In genomic region chr22:39296981-39297489, GRCh38 we compare ENCODE assay signal across 16 cellular contexts. TPM values are rescaled to one million over a fixed set of nuclear protein-coding genes. Genes with fewer than 3 reads are reported as not detected.
A peak's percentile ranks its signal among the peaks of the same experiment; 100 is the strongest.
DNase-seq lines count a peak whose midpoint lies in the region; ATAC-seq, FAIRE-seq and TF ChIP-seq lines count a peak whose summit lies in the region.
"Had no signal": no experiment of that assay in that cellular context is flagged by ENCODE, and none has a peak within 500 bp of the region (broad histone marks: within the 10 kb centered on the region; RNA-seq: fewer than 3 reads in every experiment).

No MANE protein-coding gene starts in this region.

- H3K27me3 Mint-ChIP-seq in Caco-2 (ENCODE audit: insufficient read depth, unreplicated experiment): no peaks in the 10 kb centered on the region

- no TSS peak for BruUV-seq in Caco-2 (replicated peaks; lab: Mats Ljungman, UMichigan)

- H3K9me3 ChIP-seq in A549 (no peaks in the 10 kb centered on the region), RWPE2 (ENCODE audit: severe bottlenecking) (no peaks in the 10 kb centered on the region), left ventricle myocardium inferior (replicated peaks) (no peaks in the 10 kb centered on the region), pancreas (no peaks in the 10 kb centered on the region), Caco-2 (no peaks in the 10 kb centered on the region)
- H3K9me3 ChIP-seq: spleen had no signal

- intact Hi-C loops in left ventricle myocardium inferior (cut with micrococcal nuclease): no loop called here
- intact Hi-C loops in pancreas (cut with DNase I): loop anchor here in 1 of 3 donors (5.0 kb wide), 1 partner anchor 60 kb away; no protein-coding TSS in a partner anchor
- intact Hi-C loops in Caco-2 (cut with micrococcal nuclease; ENCODE audit: unreplicated experiment): no loop called here

- peak overlapping the region; percentile 78 to 88 for H3K27ac ChIP-seq in A549
- H3K27ac ChIP-seq in RWPE2 (ENCODE audit: poor library complexity, severe bottlenecking): peak overlapping the region; percentile 39
- H3K27ac ChIP-seq in left ventricle myocardium inferior (replicated peaks): peak overlapping the region; percentile 84
- peak overlapping the region; percentile 39 to 68 (median 60) for H3K27ac ChIP-seq in pancreas

- H3K4me3 ChIP-seq in A549 (no peak overlapping the region), RWPE2 (ENCODE audit: severe bottlenecking) (no peak overlapping the region), left ventricle myocardium inferior (no peak overlapping the region), pancreas (no peak overlapping the region), Caco-2 (ENCODE audit: low read depth, low read length) (no peak overlapping the region)
- H3K4me3 ChIP-seq: spleen had no signal

- no peak for TF ChIP-seq RAD21 in A549 (conservative IDR thresholded peaks at IDR 0.05 in 1 of 2, IDR thresholded peaks at IDR 0.05 in 1 of 2)

- H3K36me3 Mint-ChIP-seq in Caco-2 (ENCODE audit: insufficient read depth, unreplicated experiment): no peaks in the 10 kb centered on the region

- no peak for FAIRE-seq in A549 (lab: Jason Lieb, UNC)
- FAIRE-seq in pancreas (lab: Jason Lieb, UNC): no peak

- H3K4me1 Mint-ChIP-seq in Caco-2 (ENCODE audit: low read depth, unreplicated experiment): peaks cover 38% of the 10 kb centered on the region

- CTCF ChIA-PET in A549 (lab: Yijun Ruan, JAX): interaction anchor here (1.0 to 3.0 kb wide), 6 partner anchors 10 to 127 kb away, joined by 3 to 15 read pairs (median 6); partner anchors contain the start of gene PDGFB
- CTCF ChIA-PET in Caco-2 (lab: Charles Lee): no interaction called here

- POLR2A ChIA-PET in A549 (lab: Yijun Ruan, JAX) (interaction anchor here (0.7 kb wide), 1 partner anchor 59 kb away, joined by 3 read pairs; no protein-coding TSS in a partner anchor), Caco-2 (lab: Charles Lee) (no interaction called here)

- H3K27me3 ChIP-seq in RWPE2 (ENCODE audit: insufficient read depth, poor library complexity, severe bottlenecking): no peaks in the 10 kb centered on the region
- H3K27me3 ChIP-seq in left ventricle myocardium inferior (ENCODE audit: low read depth): no peaks in the 10 kb centered on the region
- H3K27me3 ChIP-seq in pancreas: no peaks in the 10 kb centered on the region
- H3K27me3 ChIP-seq in Caco-2 (replicated peaks; ENCODE audit: control insufficient read depth, insufficient read depth, low read length): no peaks in the 10 kb centered on the region
- H3K27me3 ChIP-seq: spleen had no signal

- 90% methylated on average over 2 of the region's 19 CpGs for WGBS in A549 (ENCODE audit: missing lambda C conversion rate)
- 45 to 66% methylated on average over 19 of the region's 19 CpGs for WGBS in pancreas, 2 donors

- ATAC-seq in A549 (no peak), RWPE2 (ENCODE audit: low read depth) (no peak), pancreas (peak in 1 of 4 donors; percentile 1), HG03039 (IDR thresholded peaks at IDR 0.05; ENCODE audit: unreplicated experiment) (no peak)
- ATAC-seq: effector memory CD8-positive, alpha-beta T cell had no signal

- TF ChIP-seq CTCF in A549 (IDR thresholded peaks at IDR 0.05): no peak
- no peak for TF ChIP-seq CTCF in RWPE2 (IDR thresholded peaks at IDR 0.05; ENCODE audit: poor library complexity, severe bottlenecking)
- TF ChIP-seq CTCF in left ventricle myocardium inferior (IDR thresholded peaks at IDR 0.05; ENCODE audit: borderline replicate concordance): no peak
- TF ChIP-seq CTCF in pancreas (IDR thresholded peaks at IDR 0.05): no peak
- no peak for TF ChIP-seq CTCF in Caco-2 (IDR thresholded peaks at IDR 0.05; ENCODE audit: insufficient read depth in 1 of 2, low read depth in 1 of 2, low read length in 1 of 2, severe bottlenecking in 1 of 2, unreplicated experiment in 1 of 2)

- H3K4me2 ChIP-seq in A549: peak overlapping the region; percentile 56

- DNase-seq in A549 (ENCODE audit: low read depth in 1 of 2, low spot score in 1 of 2): no peak
- no peak for DNase-seq in RWPE2 (ENCODE audit: low spot score)
- DNase-seq in left ventricle myocardium inferior: no peak
- DNase-seq in pancreas: peak in 3 of 6 donors; percentile 50 to 80 (median 75)
- no peak for DNase-seq in cerebellum (ENCODE audit: low spot score)
- DNase-seq in Caco-2: no peak
- DNase-seq in NOMO-1 treated with dmso at 0.1 percent for 144 hours (lab: John Stamatoyannopoulos, UW; ENCODE audit: unreplicated experiment): no peak
- DNase-seq: ACHN; activated CD4-positive, alpha-beta T cell treated with anti-CD3 and anti-CD28 coated beads, Interleukin-2, amount 50 U/mL, for 1 hour; Calu3; effector memory CD8-positive, alpha-beta T cell; foreskin melanocyte; NCI-H446 treated with DMSO at 0.1 percent for 48 hours; spleen; T1000 had no signal

- no peak for TF ChIP-seq POLR2A in A549 (IDR thresholded peaks at IDR 0.05; ENCODE audit: low read length)

- H3K36me3 ChIP-seq in RWPE2 (ENCODE audit: low read depth): no peaks in the 10 kb centered on the region
- H3K36me3 ChIP-seq in left ventricle myocardium inferior: no peaks in the 10 kb centered on the region
- no peaks in the 10 kb centered on the region for H3K36me3 ChIP-seq in pancreas
- no peaks in the 10 kb centered on the region for H3K36me3 ChIP-seq in Caco-2 (ENCODE audit: control insufficient read depth, insufficient read depth, low read length)
- H3K36me3 ChIP-seq: spleen had no signal

- no peaks in the 10 kb centered on the region for H3K9me3 Mint-ChIP-seq in Caco-2 (ENCODE audit: unreplicated experiment)
- H3K9me3 Mint-ChIP-seq: effector memory CD8-positive, alpha-beta T cell had no signal

- H3K4me1 ChIP-seq in A549: peaks cover 72% of the 10 kb centered on the region
- H3K4me1 ChIP-seq in RWPE2 (ENCODE audit: insufficient read depth, poor library complexity, severe bottlenecking): peaks cover 13% of the 10 kb centered on the region
- H3K4me1 ChIP-seq in left ventricle myocardium inferior: peaks cover 62% of the 10 kb centered on the region
- peaks cover 11 to 22% (median 13%) of the 10 kb centered on the region in 3 donors for H3K4me1 ChIP-seq in pancreas
- H3K4me1 ChIP-seq in Caco-2: peaks cover 65% of the 10 kb centered on the region

- no peak for TF ChIP-seq EP300 in A549 (IDR thresholded peaks at IDR 0.05)

- no peak overlapping the region for H3K4me3 Mint-ChIP-seq in Caco-2 (ENCODE audit: unreplicated experiment)
- H3K4me3 Mint-ChIP-seq: effector memory CD8-positive, alpha-beta T cell had no signal

- H3K27ac Mint-ChIP-seq in Caco-2 (ENCODE audit: unreplicated experiment): no peak overlapping the region

TF ChIP-seq in A549, 52 proteins besides CTCF, POLR2A, EP300 and RAD21 (continues in another document):
- TF ChIP-seq NR3C1 (IDR thresholded peaks at IDR 0.05): no peak
- no peak for TF ChIP-seq BHLHE40 (IDR thresholded peaks at IDR 0.05; ENCODE audit: low read depth, low read length)
- TF ChIP-seq RCOR1 (IDR thresholded peaks at IDR 0.05; ENCODE audit: low read depth, low read length): no peak
- no peak for TF ChIP-seq SMC3 (IDR thresholded peaks at IDR 0.05)
- no peak for TF ChIP-seq PHF8 (IDR thresholded peaks at IDR 0.05; ENCODE audit: borderline replicate concordance, low read depth)
- TF ChIP-seq MAZ (IDR thresholded peaks at IDR 0.05; ENCODE audit: borderline replicate concordance, low read depth, low read length): no peak
- TF ChIP-seq MAFK (IDR thresholded peaks at IDR 0.05; ENCODE audit: partially characterized antibody): no peak
- TF ChIP-seq BCL3 (IDR thresholded peaks at IDR 0.05): no peak
- TF ChIP-seq SREBF2 (IDR thresholded peaks at IDR 0.05): no peak
- no peak for TF ChIP-seq RFX5 (IDR thresholded peaks at IDR 0.05)

RNA-seq across cellular contexts. Expression of gene RPL3, which starts 22.4 kb away (rescaled TPM):
- polyA plus RNA-seq in A549 (2011; rRNA removed) (1,852 and 1,921 TPM in 2 replicates), A549 (2017; fragmentation: RNase III; extraction: RNeasy Plus Mini Kit Qiagen cat#74134 plus additional on column Dnase treatment) (1,908 to 2,151 TPM (median 1,965 TPM) in 3 replicates), pancreas (1,000 to 10,000 TPM; 1,506 to 2,659 TPM)
- 3,052 and 3,485 TPM in 2 replicates for polyA plus RNA-seq in A549 (2012; cell fraction: cytosol; rRNA removed)
- polyA plus RNA-seq in A549 (2012; cell fraction: nucleus; rRNA removed): 1,995 and 2,105 TPM in 2 replicates
- polyA minus RNA-seq in A549 (2011; rRNA and poly(A)+ RNA removed): 1,682 and 1,944 TPM in 2 replicates
- total RNA-seq in left ventricle myocardium inferior (325 TPM), pancreas (1,000 to 10,000 TPM; 1,199 to 2,601 (median 1,706) TPM), cerebellum (983 TPM), Caco-2 (2022) (1,668 and 1,699 TPM in 2 replicates)

RNA-seq across cellular contexts. Expression of gene PDGFB, which starts 52.3 kb away (rescaled TPM):
- 4.0 and 4.5 TPM in 2 replicates for polyA plus RNA-seq in A549 (2011; rRNA removed)
- polyA plus RNA-seq in A549 (2012; cell fraction: cytosol; rRNA removed): 4.0 and 5.2 TPM in 2 replicates
- 7.2 and 9.2 TPM in 2 replicates for polyA plus RNA-seq in A549 (2012; cell fraction: nucleus; rRNA removed)
- polyA plus RNA-seq in A549 (2017; fragmentation: RNase III; extraction: RNeasy Plus Mini Kit Qiagen cat#74134 plus additional on column Dnase treatment): 2.1 to 3.3 TPM (median 3.0 TPM) in 3 replicates
- 3.2 and 4.7 TPM in 2 replicates for polyA minus RNA-seq in A549 (2011; rRNA and poly(A)+ RNA removed)
- 17.2 TPM for total RNA-seq in left ventricle myocardium inferior
- 10 to 100 TPM in 1 of 6 donors, 1 to 10 TPM in 5; 2.7 to 12.1 (median 4.4) TPM for total RNA-seq in pancreas
- polyA plus RNA-seq in pancreas: 1 to 10 TPM; 4.0 to 4.7 TPM
- total RNA-seq in cerebellum: 6.9 TPM
- total RNA-seq in Caco-2 (2022): 7.2 and 8.3 TPM in 2 replicates

RNA-seq across cellular contexts. Expression of gene SYNGR1, which starts 52.8 kb away (rescaled TPM):
- 6.7 and 7.9 TPM in 2 replicates for polyA plus RNA-seq in A549 (2011; rRNA removed)
- 27.4 and 39.6 TPM in 2 replicates for polyA plus RNA-seq in A549 (2012; cell fraction: cytosol; rRNA removed)
- 41.2 and 57.0 TPM in 2 replicates for polyA plus RNA-seq in A549 (2012; cell fraction: nucleus; rRNA removed)
- polyA plus RNA-seq in A549 (2017; fragmentation: RNase III; extraction: RNeasy Plus Mini Kit Qiagen cat#74134 plus additional on column Dnase treatment): 10.9 to 14.5 TPM (median 11.7 TPM) in 3 replicates
- polyA minus RNA-seq in A549 (2011; rRNA and poly(A)+ RNA removed): 2.6 and 5.5 TPM in 2 replicates
- 37.7 TPM for total RNA-seq in left ventricle myocardium inferior
- 10 to 100 TPM; 12.2 to 26.8 (median 15.7) TPM for total RNA-seq in pancreas
- 10 to 100 TPM; 18.0 to 19.3 TPM for polyA plus RNA-seq in pancreas
- 56.1 TPM for total RNA-seq in cerebellum
- total RNA-seq in Caco-2 (2022): 20.2 and 21.9 TPM in 2 replicates
